ENCODE assay signal across 1 cellular context in the genomic region with DNA sequence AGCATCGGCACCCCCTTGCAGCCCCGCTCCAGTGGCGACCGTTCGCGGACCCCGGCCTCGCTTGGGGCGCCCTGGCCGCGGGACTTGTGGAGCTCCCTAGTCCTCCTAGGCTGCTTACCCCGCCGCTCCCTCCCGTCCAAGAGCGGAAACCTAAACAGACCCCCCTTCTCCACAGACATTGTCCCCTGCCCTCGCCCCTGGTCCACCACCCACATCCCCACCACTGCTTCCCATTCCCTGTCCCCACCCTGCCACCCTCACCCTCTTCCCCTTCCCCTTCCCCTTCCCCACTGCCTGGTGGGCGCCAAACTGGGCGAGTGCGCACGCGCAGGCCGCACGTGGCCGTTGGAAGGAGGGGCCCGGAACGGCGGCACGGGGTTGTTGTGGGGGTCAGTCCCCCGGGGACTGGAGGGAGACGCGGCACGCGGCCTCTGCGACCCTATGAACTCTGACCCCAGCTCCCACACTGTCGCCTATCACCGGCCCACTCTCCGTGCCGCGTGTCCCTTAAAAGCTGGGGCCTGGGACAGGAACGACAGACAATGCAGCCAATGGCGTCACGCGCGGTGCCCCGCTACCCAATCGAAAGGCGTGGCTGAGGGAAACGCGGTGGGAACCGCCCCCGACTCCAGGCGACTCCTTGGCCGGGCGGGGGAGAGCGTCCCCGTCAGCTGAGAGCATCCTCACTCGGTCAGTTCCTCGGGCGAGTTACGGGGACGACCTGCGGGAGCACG.
TF ChIP-seq lines count a peak whose summit lies in the region.

Gene SNX32 (plus strand): TSS at position 667 of the 734 bp plus-strand sequence. CDS start 103 bp downstream, outside the sequence.

TF ChIP-seq in H1, 55 proteins besides CTCF, POLR2A, EP300 and RAD21 (continued from another document):
- TF ChIP-seq HDAC2 (IDR thresholded peaks at IDR 0.05; ENCODE audit: borderline replicate concordance in 1 of 2, low read depth in 2 of 2, low read length in 2 of 2): no peak
- TF ChIP-seq NRF1 (IDR thresholded peaks at IDR 0.05; ENCODE audit: low read depth, low read length): peak; percentile 67
- no peak for TF ChIP-seq TCF12 (IDR thresholded peaks at IDR 0.05; ENCODE audit: low read depth, low read length)
- TF ChIP-seq CHD2 (IDR thresholded peaks at IDR 0.05; ENCODE audit: low read length): peak; percentile 92
- no peak for TF ChIP-seq RFX5 (IDR thresholded peaks at IDR 0.05; ENCODE audit: borderline replicate concordance, low read depth, low read length)
- TF ChIP-seq SP4 (IDR thresholded peaks at IDR 0.05; ENCODE audit: low read length): peak; percentile 94; the same call in 1 of the 2 replicates
- peak; percentile 72 for TF ChIP-seq ATF3 (IDR thresholded peaks at IDR 0.05; ENCODE audit: insufficient read depth, low read depth, low read length)
- TF ChIP-seq TEAD4 (IDR thresholded peaks at IDR 0.05; ENCODE audit: low read depth, low read length): no peak
- TF ChIP-seq SIN3A (conservative IDR thresholded peaks at IDR 0.05 in 1 of 2, IDR thresholded peaks at IDR 0.05 in 1 of 2; ENCODE audit: low read depth in 1 of 2, low read length in 2 of 2): peak in 1 of 2 experiments; percentile 21; a peak in 2 of 4 replicates
- no peak for TF ChIP-seq RXRA (IDR thresholded peaks at IDR 0.05; ENCODE audit: insufficient read depth, low read depth, low read length)
- no peak for TF ChIP-seq CBX5 (IDR thresholded peaks at IDR 0.05; ENCODE audit: low read depth, low read length)
- peak; percentile 69 for TF ChIP-seq ASH2L (IDR thresholded peaks at IDR 0.05; ENCODE audit: low read length)
- TF ChIP-seq, protein P1, sequence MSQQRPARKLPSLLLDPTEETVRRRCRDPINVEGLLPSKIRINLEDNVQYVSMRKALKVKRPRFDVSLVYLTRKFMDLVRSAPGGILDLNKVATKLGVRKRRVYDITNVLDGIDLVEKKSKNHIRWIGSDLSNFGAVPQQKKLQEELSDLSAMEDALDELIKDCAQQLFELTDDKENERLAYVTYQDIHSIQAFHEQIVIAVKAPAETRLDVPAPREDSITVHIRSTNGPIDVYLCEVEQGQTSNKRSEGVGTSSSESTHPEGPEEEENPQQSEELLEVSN (IDR thresholded peaks at IDR 0.05): peak; percentile 90
- no peak for TF ChIP-seq SRF (IDR thresholded peaks at IDR 0.05; ENCODE audit: low read depth, low read length)
- no peak for TF ChIP-seq BRCA1 (IDR thresholded peaks at IDR 0.05; ENCODE audit: low read depth, low read length)
- no peak; the same call in 1 of the 2 replicates for TF ChIP-seq SUZ12 (IDR thresholded peaks at IDR 0.05; ENCODE audit: low read length)
- TF ChIP-seq, protein P2, sequence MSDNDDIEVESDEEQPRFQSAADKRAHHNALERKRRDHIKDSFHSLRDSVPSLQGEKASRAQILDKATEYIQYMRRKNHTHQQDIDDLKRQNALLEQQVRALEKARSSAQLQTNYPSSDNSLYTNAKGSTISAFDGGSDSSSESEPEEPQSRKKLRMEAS (IDR thresholded peaks at IDR 0.05): peak; percentile 97
- no peak for TF ChIP-seq SIX5 (IDR thresholded peaks at IDR 0.05; ENCODE audit: low read depth, low read length)
- no peak for TF ChIP-seq TAF1 (IDR thresholded peaks at IDR 0.05; ENCODE audit: low read depth, low read length)
- TF ChIP-seq CREB1 (IDR thresholded peaks at IDR 0.05): peak; percentile 81
- TF ChIP-seq SAP30 (IDR thresholded peaks at IDR 0.05; ENCODE audit: insufficient read depth, insufficient replicate concordance, low read length): no peak
- TF ChIP-seq HDAC6 (IDR thresholded peaks at IDR 0.05; ENCODE audit: low read depth, low read length): no peak
- TF ChIP-seq ATF2 (IDR thresholded peaks at IDR 0.05; ENCODE audit: low read length): no peak
- TF ChIP-seq CEBPB (IDR thresholded peaks at IDR 0.05; ENCODE audit: low read depth, low read length): no peak
- no peak for TF ChIP-seq FOSL1 (IDR thresholded peaks at IDR 0.05; ENCODE audit: insufficient read depth, low read depth, low read length)
- no peak for TF ChIP-seq EGR1 (IDR thresholded peaks at IDR 0.05; ENCODE audit: borderline replicate concordance, low read depth, low read length)
- TF ChIP-seq KDM4A (IDR thresholded peaks at IDR 0.05; ENCODE audit: low read depth, low read length, severe bottlenecking): peak; percentile 88
- TF ChIP-seq SP2 (IDR thresholded peaks at IDR 0.05; ENCODE audit: low read length): peak; percentile 89
- peak; percentile 15; the same call in 1 of the 2 replicates for TF ChIP-seq POLR2AphosphoS5 (IDR thresholded peaks at IDR 0.05; ENCODE audit: low read depth, low read length)
- TF ChIP-seq GABPA (IDR thresholded peaks at IDR 0.05; ENCODE audit: borderline replicate concordance, insufficient read depth, low read length): no peak
- TF ChIP-seq, protein P3, sequence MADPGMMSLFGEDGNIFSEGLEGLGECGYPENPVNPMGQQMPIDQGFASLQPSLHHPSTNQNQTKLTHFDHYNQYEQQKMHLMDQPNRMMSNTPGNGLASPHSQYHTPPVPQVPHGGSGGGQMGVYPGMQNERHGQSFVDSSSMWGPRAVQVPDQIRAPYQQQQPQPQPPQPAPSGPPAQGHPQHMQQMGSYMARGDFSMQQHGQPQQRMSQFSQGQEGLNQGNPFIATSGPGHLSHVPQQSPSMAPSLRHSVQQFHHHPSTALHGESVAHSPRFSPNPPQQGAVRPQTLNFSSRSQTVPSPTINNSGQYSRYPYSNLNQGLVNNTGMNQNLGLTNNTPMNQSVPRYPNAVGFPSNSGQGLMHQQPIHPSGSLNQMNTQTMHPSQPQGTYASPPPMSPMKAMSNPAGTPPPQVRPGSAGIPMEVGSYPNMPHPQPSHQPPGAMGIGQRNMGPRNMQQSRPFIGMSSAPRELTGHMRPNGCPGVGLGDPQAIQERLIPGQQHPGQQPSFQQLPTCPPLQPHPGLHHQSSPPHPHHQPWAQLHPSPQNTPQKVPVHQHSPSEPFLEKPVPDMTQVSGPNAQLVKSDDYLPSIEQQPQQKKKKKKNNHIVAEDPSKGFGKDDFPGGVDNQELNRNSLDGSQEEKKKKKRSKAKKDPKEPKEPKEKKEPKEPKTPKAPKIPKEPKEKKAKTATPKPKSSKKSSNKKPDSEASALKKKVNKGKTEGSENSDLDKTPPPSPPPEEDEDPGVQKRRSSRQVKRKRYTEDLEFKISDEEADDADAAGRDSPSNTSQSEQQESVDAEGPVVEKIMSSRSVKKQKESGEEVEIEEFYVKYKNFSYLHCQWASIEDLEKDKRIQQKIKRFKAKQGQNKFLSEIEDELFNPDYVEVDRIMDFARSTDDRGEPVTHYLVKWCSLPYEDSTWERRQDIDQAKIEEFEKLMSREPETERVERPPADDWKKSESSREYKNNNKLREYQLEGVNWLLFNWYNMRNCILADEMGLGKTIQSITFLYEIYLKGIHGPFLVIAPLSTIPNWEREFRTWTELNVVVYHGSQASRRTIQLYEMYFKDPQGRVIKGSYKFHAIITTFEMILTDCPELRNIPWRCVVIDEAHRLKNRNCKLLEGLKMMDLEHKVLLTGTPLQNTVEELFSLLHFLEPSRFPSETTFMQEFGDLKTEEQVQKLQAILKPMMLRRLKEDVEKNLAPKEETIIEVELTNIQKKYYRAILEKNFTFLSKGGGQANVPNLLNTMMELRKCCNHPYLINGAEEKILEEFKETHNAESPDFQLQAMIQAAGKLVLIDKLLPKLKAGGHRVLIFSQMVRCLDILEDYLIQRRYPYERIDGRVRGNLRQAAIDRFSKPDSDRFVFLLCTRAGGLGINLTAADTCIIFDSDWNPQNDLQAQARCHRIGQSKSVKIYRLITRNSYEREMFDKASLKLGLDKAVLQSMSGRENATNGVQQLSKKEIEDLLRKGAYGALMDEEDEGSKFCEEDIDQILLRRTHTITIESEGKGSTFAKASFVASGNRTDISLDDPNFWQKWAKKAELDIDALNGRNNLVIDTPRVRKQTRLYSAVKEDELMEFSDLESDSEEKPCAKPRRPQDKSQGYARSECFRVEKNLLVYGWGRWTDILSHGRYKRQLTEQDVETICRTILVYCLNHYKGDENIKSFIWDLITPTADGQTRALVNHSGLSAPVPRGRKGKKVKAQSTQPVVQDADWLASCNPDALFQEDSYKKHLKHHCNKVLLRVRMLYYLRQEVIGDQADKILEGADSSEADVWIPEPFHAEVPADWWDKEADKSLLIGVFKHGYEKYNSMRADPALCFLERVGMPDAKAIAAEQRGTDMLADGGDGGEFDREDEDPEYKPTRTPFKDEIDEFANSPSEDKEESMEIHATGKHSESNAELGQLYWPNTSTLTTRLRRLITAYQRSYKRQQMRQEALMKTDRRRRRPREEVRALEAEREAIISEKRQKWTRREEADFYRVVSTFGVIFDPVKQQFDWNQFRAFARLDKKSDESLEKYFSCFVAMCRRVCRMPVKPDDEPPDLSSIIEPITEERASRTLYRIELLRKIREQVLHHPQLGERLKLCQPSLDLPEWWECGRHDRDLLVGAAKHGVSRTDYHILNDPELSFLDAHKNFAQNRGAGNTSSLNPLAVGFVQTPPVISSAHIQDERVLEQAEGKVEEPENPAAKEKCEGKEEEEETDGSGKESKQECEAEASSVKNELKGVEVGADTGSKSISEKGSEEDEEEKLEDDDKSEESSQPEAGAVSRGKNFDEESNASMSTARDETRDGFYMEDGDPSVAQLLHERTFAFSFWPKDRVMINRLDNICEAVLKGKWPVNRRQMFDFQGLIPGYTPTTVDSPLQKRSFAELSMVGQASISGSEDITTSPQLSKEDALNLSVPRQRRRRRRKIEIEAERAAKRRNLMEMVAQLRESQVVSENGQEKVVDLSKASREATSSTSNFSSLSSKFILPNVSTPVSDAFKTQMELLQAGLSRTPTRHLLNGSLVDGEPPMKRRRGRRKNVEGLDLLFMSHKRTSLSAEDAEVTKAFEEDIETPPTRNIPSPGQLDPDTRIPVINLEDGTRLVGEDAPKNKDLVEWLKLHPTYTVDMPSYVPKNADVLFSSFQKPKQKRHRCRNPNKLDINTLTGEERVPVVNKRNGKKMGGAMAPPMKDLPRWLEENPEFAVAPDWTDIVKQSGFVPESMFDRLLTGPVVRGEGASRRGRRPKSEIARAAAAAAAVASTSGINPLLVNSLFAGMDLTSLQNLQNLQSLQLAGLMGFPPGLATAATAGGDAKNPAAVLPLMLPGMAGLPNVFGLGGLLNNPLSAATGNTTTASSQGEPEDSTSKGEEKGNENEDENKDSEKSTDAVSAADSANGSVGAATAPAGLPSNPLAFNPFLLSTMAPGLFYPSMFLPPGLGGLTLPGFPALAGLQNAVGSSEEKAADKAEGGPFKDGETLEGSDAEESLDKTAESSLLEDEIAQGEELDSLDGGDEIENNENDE (IDR thresholded peaks at IDR 0.05; ENCODE audit: insufficient replicate concordance, low read length): no peak
- no peak for TF ChIP-seq BCL11A (IDR thresholded peaks at IDR 0.05; ENCODE audit: low read depth in 2 of 2, low read length in 2 of 2)
- TF ChIP-seq, protein P4, sequence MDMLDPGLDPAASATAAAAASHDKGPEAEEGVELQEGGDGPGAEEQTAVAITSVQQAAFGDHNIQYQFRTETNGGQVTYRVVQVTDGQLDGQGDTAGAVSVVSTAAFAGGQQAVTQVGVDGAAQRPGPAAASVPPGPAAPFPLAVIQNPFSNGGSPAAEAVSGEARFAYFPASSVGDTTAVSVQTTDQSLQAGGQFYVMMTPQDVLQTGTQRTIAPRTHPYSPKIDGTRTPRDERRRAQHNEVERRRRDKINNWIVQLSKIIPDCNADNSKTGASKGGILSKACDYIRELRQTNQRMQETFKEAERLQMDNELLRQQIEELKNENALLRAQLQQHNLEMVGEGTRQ (IDR thresholded peaks at IDR 0.05; ENCODE audit: low read length): peak; percentile 60; the same call in 1 of the 2 replicates
- no peak for TF ChIP-seq EZH2 (IDR thresholded peaks at IDR 0.05; ENCODE audit: low read depth, low read length, severe bottlenecking)
- TF ChIP-seq KDM1A (IDR thresholded peaks at IDR 0.05; ENCODE audit: borderline replicate concordance, low read length): no peak
- TF ChIP-seq POU5F1 (IDR thresholded peaks at IDR 0.05; ENCODE audit: low read depth, low read length): no peak
- no peak for TF ChIP-seq CHD1 (IDR thresholded peaks at IDR 0.05; ENCODE audit: low read depth, low read length)
- TF ChIP-seq RNF2 (IDR thresholded peaks at IDR 0.05; ENCODE audit: borderline replicate concordance, low read depth, low read length, missing control alignments, poor library complexity, severe bottlenecking): no peak
- TF ChIP-seq BACH1 (IDR thresholded peaks at IDR 0.05; ENCODE audit: low read length): peak; percentile 15; the same call in 1 of the 2 replicates
- no peak for TF ChIP-seq NANOG (IDR thresholded peaks at IDR 0.05; ENCODE audit: insufficient read depth, low read depth, low read length, poor library complexity, severe bottlenecking)
- TF ChIP-seq TBP (IDR thresholded peaks at IDR 0.05; ENCODE audit: low read depth, low read length): no peak; the same call in 1 of the 2 replicates
- TF ChIP-seq MAFK (IDR thresholded peaks at IDR 0.05; ENCODE audit: low read depth, low read length): no peak
- no peak for TF ChIP-seq GTF2F1 (IDR thresholded peaks at IDR 0.05; ENCODE audit: borderline replicate concordance, low read depth, low read length)
- TF ChIP-seq YY1 (IDR thresholded peaks at IDR 0.05; ENCODE audit: low read depth, low read length): no peak
- no peak for TF ChIP-seq JUN (IDR thresholded peaks at IDR 0.05; ENCODE audit: low read depth, low read length)
- peak; percentile 72 for TF ChIP-seq PHF8 (conservative IDR thresholded peaks at IDR 0.05; ENCODE audit: low read depth, low read length)
- no peak for TF ChIP-seq SIRT6 (IDR thresholded peaks at IDR 0.05; ENCODE audit: low read length)
- TF ChIP-seq RBBP5 (IDR thresholded peaks at IDR 0.05; ENCODE audit: borderline replicate concordance, low read depth, low read length): no peak
- no peak for TF ChIP-seq JUND (IDR thresholded peaks at IDR 0.05; ENCODE audit: low read length)
- no peak for TF ChIP-seq CBX8 (IDR thresholded peaks at IDR 0.05; ENCODE audit: borderline replicate concordance, low read depth, low read length)
- TF ChIP-seq SP1 (IDR thresholded peaks at IDR 0.05; ENCODE audit: low read depth, low read length): peak; percentile 99
- no peak for TF ChIP-seq ZNF274 (IDR thresholded peaks at IDR 0.05; ENCODE audit: borderline replicate concordance, extremely low read depth, low read length)
- no peak for TF ChIP-seq KDM5A (IDR thresholded peaks at IDR 0.05; ENCODE audit: low read length)
- TF ChIP-seq TAF7 (optimal IDR thresholded peaks at IDR 0.05; ENCODE audit: borderline replicate concordance, low read depth, low read length): no peak
